Comparison of ENCODE assay signal across 2 cellular contexts in the genomic region with DNA sequence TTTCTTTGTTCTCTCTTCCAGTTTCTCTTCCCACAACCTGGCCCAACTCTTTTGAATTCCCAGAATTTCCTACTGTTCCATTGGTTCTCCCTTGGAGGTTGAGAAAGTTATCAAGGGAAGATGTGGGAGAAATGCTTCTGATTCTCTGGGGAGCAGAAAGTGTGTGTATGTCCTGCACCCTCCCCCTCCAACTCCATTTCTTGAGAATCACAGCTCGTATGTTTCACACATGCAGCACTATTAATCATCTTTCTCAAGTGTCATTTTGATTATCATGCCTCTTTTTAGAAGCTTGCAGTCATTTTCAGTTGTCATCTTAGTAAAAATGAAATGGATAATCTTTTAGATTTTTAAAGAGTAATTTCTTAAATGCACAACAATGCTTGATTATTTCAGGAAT.
TF ChIP-seq lines count a peak whose summit lies in the region.

No MANE protein-coding gene starts in this region.

TF ChIP-seq in GM23338, 12 proteins besides CTCF, POLR2A, EP300 and RAD21 (continued from another document):
- TF ChIP-seq, protein P1, sequence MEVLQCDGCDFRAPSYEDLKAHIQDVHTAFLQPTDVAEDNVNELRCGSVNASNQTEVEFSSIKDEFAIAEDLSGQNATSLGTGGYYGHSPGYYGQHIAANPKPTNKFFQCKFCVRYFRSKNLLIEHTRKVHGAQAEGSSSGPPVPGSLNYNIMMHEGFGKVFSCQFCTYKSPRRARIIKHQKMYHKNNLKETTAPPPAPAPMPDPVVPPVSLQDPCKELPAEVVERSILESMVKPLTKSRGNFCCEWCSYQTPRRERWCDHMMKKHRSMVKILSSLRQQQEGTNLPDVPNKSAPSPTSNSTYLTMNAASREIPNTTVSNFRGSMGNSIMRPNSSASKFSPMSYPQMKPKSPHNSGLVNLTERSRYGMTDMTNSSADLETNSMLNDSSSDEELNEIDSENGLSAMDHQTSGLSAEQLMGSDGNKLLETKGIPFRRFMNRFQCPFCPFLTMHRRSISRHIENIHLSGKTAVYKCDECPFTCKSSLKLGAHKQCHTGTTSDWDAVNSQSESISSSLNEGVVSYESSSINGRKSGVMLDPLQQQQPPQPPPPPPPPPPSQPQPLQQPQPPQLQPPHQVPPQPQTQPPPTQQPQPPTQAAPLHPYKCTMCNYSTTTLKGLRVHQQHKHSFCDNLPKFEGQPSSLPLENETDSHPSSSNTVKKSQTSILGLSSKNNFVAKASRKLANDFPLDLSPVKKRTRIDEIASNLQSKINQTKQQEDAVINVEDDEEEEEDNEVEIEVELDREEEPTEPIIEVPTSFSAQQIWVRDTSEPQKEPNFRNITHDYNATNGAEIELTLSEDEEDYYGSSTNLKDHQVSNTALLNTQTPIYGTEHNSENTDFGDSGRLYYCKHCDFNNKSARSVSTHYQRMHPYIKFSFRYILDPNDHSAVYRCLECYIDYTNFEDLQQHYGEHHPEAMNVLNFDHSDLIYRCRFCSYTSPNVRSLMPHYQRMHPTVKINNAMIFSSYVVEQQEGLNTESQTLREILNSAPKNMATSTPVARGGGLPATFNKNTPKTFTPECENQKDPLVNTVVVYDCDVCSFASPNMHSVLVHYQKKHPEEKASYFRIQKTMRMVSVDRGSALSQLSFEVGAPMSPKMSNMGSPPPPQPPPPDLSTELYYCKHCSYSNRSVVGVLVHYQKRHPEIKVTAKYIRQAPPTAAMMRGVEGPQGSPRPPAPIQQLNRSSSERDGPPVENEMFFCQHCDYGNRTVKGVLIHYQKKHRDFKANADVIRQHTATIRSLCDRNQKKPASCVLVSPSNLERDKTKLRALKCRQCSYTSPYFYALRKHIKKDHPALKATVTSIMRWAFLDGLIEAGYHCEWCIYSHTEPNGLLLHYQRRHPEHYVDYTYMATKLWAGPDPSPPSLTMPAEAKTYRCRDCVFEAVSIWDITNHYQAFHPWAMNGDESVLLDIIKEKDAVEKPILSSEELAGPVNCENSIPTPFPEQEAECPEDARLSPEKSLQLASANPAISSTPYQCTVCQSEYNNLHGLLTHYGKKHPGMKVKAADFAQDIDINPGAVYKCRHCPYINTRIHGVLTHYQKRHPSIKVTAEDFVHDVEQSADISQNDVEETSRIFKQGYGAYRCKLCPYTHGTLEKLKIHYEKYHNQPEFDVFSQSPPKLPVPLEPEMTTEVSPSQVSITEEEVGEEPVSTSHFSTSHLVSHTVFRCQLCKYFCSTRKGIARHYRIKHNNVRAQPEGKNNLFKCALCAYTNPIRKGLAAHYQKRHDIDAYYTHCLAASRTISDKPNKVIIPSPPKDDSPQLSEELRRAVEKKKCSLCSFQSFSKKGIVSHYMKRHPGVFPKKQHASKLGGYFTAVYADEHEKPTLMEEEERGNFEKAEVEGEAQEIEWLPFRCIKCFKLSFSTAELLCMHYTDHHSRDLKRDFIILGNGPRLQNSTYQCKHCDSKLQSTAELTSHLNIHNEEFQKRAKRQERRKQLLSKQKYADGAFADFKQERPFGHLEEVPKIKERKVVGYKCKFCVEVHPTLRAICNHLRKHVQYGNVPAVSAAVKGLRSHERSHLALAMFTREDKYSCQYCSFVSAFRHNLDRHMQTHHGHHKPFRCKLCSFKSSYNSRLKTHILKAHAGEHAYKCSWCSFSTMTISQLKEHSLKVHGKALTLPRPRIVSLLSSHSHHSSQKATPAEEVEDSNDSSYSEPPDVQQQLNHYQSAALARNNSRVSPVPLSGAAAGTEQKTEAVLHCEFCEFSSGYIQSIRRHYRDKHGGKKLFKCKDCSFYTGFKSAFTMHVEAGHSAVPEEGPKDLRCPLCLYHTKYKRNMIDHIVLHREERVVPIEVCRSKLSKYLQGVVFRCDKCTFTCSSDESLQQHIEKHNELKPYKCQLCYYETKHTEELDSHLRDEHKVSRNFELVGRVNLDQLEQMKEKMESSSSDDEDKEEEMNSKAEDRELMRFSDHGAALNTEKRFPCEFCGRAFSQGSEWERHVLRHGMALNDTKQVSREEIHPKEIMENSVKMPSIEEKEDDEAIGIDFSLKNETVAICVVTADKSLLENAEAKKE (CRISPR knock-in tag; IDR thresholded peaks at IDR 0.05), result no peak
- TF ChIP-seq ETS1 (IDR thresholded peaks at IDR 0.05), result no peak
- no peak for TF ChIP-seq REST (IDR thresholded peaks at IDR 0.05; ENCODE audit: unreplicated experiment)
- TF ChIP-seq EZH2phosphoT487 (IDR thresholded peaks at IDR 0.05; ENCODE audit: unreplicated experiment), result no peak
- TF ChIP-seq CREB1 (CRISPR knock-in tag; IDR thresholded peaks at IDR 0.05; ENCODE audit: low read depth), result no peak
- no peak for TF ChIP-seq ZNF114 (CRISPR knock-in tag; IDR thresholded peaks at IDR 0.05)

TF ChIP-seq in GM12878, 131 proteins besides CTCF, POLR2A, EP300 and RAD21 (continued from another document):
- TF ChIP-seq MEF2B (IDR thresholded peaks at IDR 0.05; ENCODE audit: partially characterized antibody, poor library complexity, severe bottlenecking) (peak; percentile 59), STAT3 (IDR thresholded peaks at IDR 0.05; ENCODE audit: low read depth, low read length) (no peak), IKZF1 (conservative IDR thresholded peaks at IDR 0.05) (no peak)
- TF ChIP-seq, protein P2, sequence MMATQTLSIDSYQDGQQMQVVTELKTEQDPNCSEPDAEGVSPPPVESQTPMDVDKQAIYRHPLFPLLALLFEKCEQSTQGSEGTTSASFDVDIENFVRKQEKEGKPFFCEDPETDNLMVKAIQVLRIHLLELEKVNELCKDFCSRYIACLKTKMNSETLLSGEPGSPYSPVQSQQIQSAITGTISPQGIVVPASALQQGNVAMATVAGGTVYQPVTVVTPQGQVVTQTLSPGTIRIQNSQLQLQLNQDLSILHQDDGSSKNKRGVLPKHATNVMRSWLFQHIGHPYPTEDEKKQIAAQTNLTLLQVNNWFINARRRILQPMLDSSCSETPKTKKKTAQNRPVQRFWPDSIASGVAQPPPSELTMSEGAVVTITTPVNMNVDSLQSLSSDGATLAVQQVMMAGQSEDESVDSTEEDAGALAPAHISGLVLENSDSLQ (IDR thresholded peaks at IDR 0.05), result peak; percentile 54; the same call in 1 of the 2 replicates
TF ChIP-seq in GM12878: peak in this region for 3.
